In the genomic region with DNA sequence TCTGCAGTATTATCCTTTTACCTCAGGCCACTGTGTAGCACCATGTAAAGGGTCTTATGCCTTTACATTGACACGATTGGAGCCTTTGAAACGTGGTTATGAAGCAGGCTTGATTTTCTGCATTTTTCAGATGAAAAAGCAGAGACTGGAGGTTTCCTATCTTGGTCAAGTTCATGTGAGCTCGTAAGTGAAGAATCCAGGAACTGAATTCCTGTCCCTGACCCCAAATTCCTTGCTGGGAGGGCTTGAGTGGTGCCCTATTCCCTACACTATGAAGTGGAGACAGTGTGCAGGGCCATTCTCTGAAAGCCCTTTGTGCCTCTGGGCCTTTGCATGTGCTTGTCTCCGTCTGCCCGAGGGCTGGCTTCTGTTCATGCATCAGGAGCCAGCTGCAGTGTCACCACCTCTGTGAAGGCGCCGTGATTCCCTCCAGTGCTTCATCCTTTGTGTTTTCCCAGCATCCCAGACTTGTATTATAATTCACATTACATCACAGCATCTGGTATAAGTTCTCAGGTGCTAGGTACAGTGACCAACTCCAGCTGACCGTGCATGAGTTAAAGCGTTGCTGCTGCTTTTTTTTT, we compare ENCODE assay signal across 20 cellular contexts.
DNase-seq lines count a peak whose midpoint lies in the region; ATAC-seq, FAIRE-seq and TF ChIP-seq lines count a peak whose summit lies in the region.
"Had no signal": no experiment of that assay in that cellular context is flagged by ENCODE, and none has a peak within 500 bp of the region (broad histone marks: within the 10 kb centered on the region; RNA-seq: fewer than 3 reads in every experiment).

No MANE protein-coding gene starts in this region.

- H3K4me3 Mint-ChIP-seq in neural crest cell, result no peak overlapping the region
- H3K4me3 Mint-ChIP-seq: immature natural killer cell; memory B cell; stimulated activated naive B cell treated with anti-CD40 and anti-IgM and Interleukin-4, amounts not matched to agents 10 μg/mL and 1 μg/mL and 100 μg/mL, for 72 hours had no signal

- H3K9me3 ChIP-seq in H1 (ENCODE audit: insufficient read depth in 2 of 2, low read depth in 1 of 2, low read length in 1 of 2) (no peaks in the 10 kb centered on the region), hepatocyte (ENCODE audit: low read depth) (no peaks in the 10 kb centered on the region)
- H3K9me3 ChIP-seq: gastrocnemius medialis had no signal

- H3K27me3 Mint-ChIP-seq in neural crest cell (ENCODE audit: low read depth), result peaks cover 36% of the 10 kb centered on the region
- H3K27me3 Mint-ChIP-seq: memory B cell; stimulated activated naive B cell treated with anti-CD40 and anti-IgM and Interleukin-4, amounts not matched to agents 10 μg/mL and 1 μg/mL and 100 μg/mL, for 72 hours had no signal

- no peak overlapping the region for H3K4ac ChIP-seq in H1 (replicated peaks; ENCODE audit: insufficient read length, low read depth, low read length)

- H3K4me3 ChIP-seq in H1 (ENCODE audit: extremely low read depth in 1 of 4, insufficient read depth in 2 of 4, low read depth in 3 of 4, low read length in 4 of 4) (no peak overlapping the region), hepatocyte (no peak overlapping the region)
- H3K4me3 ChIP-seq: BLaER1 treated with 17β-estradiol and CSF1 and Interleukin-3, amounts not matched to agents 10 nM and 100 nM; gastrocnemius medialis had no signal

- no peak overlapping the region for H3K56ac ChIP-seq in H1 (replicated peaks; ENCODE audit: insufficient read length, low read depth, low read length)

- no peak for TF ChIP-seq CTCF in H1 (IDR thresholded peaks at IDR 0.05; ENCODE audit: control extremely low read depth in 1 of 3, insufficient read depth in 1 of 3, low read depth in 1 of 3, low read length in 3 of 3)
- TF ChIP-seq CTCF in neural crest cell (conservative IDR thresholded peaks at IDR 0.05), result no peak
- TF ChIP-seq CTCF in hepatocyte (IDR thresholded peaks at IDR 0.05; ENCODE audit: poor library complexity), result no peak

- H4K91ac ChIP-seq in H1 (replicated peaks; ENCODE audit: insufficient read length, low read length), result no peak overlapping the region

- H2AFZ ChIP-seq in H1 (ENCODE audit: low read length) (no peak overlapping the region), hepatocyte (no peak overlapping the region)

- DNase-seq in EH (ENCODE audit: low read depth) (peak; percentile 90), NCI-H226 (peak; percentile 18), H1 (ENCODE audit: low read depth in 1 of 2, low spot score in 2 of 2) (no peak), neural crest cell (ENCODE audit: low read depth, low spot score) (no peak), COLO668 (lab: John Stamatoyannopoulos, UW; ENCODE audit: unreplicated experiment) (no peak), GM12891 (ENCODE audit: insufficient read length, low spot score) (no peak), hepatocyte (ENCODE audit: low spot score) (no peak)
- DNase-seq: activated CD8-positive, alpha-beta memory T cell treated with anti-CD3 and anti-CD28 coated beads for 24 hours; aorta; DND-41; gastrocnemius medialis; immature natural killer cell; Karpas-422; NCI-H146; stimulated activated naive B cell treated with anti-CD40 and anti-IgM and Interleukin-4, amounts not matched to agents 10 μg/mL and 1 μg/mL and 100 μg/mL, for 72 hours had no signal

- no peak for FAIRE-seq in H1 (lab: Jason Lieb, UNC)
- FAIRE-seq in GM12891 (lab: Jason Lieb, UNC), result no peak

- no peaks in the 10 kb centered on the region for H3K9me2 ChIP-seq in hepatocyte (replicated peaks; ENCODE audit: insufficient read depth)

- no peak overlapping the region for H3K27ac ChIP-seq in H1 (ENCODE audit: low read depth, low read length)
- H3K27ac ChIP-seq in hepatocyte, result no peak overlapping the region
- H3K27ac ChIP-seq: BLaER1 treated with 17β-estradiol and CSF1 and Interleukin-3, amounts not matched to agents 10 nM and 100 nM; gastrocnemius medialis had no signal

- H2BK5ac ChIP-seq in H1 (ENCODE audit: low read depth, low read length), result no peak overlapping the region

- H3K9ac ChIP-seq in H1 (replicated peaks in 1 of 4; ENCODE audit: extremely low read depth in 1 of 4, low read depth in 3 of 4, low read length in 3 of 4), result no peak overlapping the region; a peak in 1 of 7 replicates
- H3K9ac ChIP-seq: BLaER1 treated with 17β-estradiol and CSF1 and Interleukin-3, amounts not matched to agents 10 nM and 100 nM had no signal

- WGBS in H1 (ENCODE audit: extremely low coverage in 1 of 2, insufficient coverage in 1 of 2, insufficient read length in 1 of 2, insufficient replicate concordance in 2 of 2, low coverage in 1 of 2, low lambda C conversion rate in 2 of 2, missing lambda C conversion rate in 1 of 2), 2 experiments, result 87% methylated on average over 9 of the region's 9 CpGs; no CpG with 5 or more reads in 1 of the 2 experiments
- WGBS in hepatocyte (ENCODE audit: low lambda C conversion rate, missing lambda C conversion rate), result 81% methylated on average over 9 of the region's 9 CpGs

- H2BK12ac ChIP-seq in H1 (ENCODE audit: low read depth, low read length), result 0 out of 2 replicates have a peak overlapping the region, but pooled peaks have one; percentile 9

- no peak for TF ChIP-seq POLR2A in H1 (IDR thresholded peaks at IDR 0.05; ENCODE audit: control extremely low read depth in 1 of 2, low read depth in 2 of 2, low read length in 2 of 2)
- no peak for TF ChIP-seq POLR2A in GM12891 (IDR thresholded peaks at IDR 0.05; ENCODE audit: low read depth, low read length)

- H3K79me2 ChIP-seq in H1 (ENCODE audit: control insufficient read depth in 1 of 2, insufficient read depth in 2 of 2, low read length in 2 of 2), result no peaks in the 10 kb centered on the region
- H3K79me2 ChIP-seq in hepatocyte, result no peaks in the 10 kb centered on the region

- no peak for ATAC-seq in GM21717 (IDR thresholded peaks at IDR 0.05; ENCODE audit: unreplicated experiment)
- ATAC-seq: gastrocnemius medialis; HCT116; stimulated activated naive B cell treated with anti-CD40 and anti-IgM and Interleukin-4, amounts not matched to agents 10 μg/mL and 1 μg/mL and 100 μg/mL, for 72 hours had no signal

- H3K4me1 Mint-ChIP-seq in neural crest cell, result peaks cover 4% of the 10 kb centered on the region

- H4K8ac ChIP-seq in H1 (ENCODE audit: extremely low read depth, insufficient read depth, low read length), result no peak overlapping the region

- H3K4me1 ChIP-seq in H1 (replicated peaks in 1 of 4; ENCODE audit: control insufficient read depth in 3 of 4, insufficient read depth in 4 of 4, low read length in 3 of 4), result peaks cover 0 to 3% (median 0%) of the 10 kb centered on the region in 4 experiments; a peak in 2 of 7 replicates
- H3K4me1 ChIP-seq in hepatocyte (ENCODE audit: insufficient read depth), result no peaks in the 10 kb centered on the region

- H2BK15ac ChIP-seq in H1 (ENCODE audit: low read length), result no peak overlapping the region

- POLR2A ChIA-PET in H1 (lab: Charles Lee; ENCODE audit: partially characterized antibody), result interaction anchor here (1.4 kb wide), 1 partner anchor 10 kb away, joined by 3 read pairs; no protein-coding TSS in a partner anchor

- no peaks in the 10 kb centered on the region for H3K79me1 ChIP-seq in H1 (ENCODE audit: low read depth, low read length)

- H3K27ac Mint-ChIP-seq in neural crest cell (ENCODE audit: unreplicated experiment), result peak overlapping the region; percentile 52
- H3K27ac Mint-ChIP-seq: activated T-helper 2 cell treated with anti-CD3 and anti-CD28 coated beads, Interferon-gamma antibody, Interleukin-2, Interleukin-4, amounts not matched to agents 10 μg/mL and 5 μg/mL and 100 μg/mL, durations not matched to agents 14 hours and 24 hours and 36 hours; memory B cell had no signal

- no peaks in the 10 kb centered on the region for H3K9me3 Mint-ChIP-seq in neural crest cell
- H3K9me3 Mint-ChIP-seq: activated T-helper 2 cell treated with anti-CD3 and anti-CD28 coated beads, Interferon-gamma antibody, Interleukin-2, Interleukin-4, amounts not matched to agents 10 μg/mL and 5 μg/mL and 100 μg/mL, durations not matched to agents 14 hours and 24 hours and 36 hours; immature natural killer cell; memory B cell; stimulated activated naive B cell treated with anti-CD40 and anti-IgM and Interleukin-4, amounts not matched to agents 10 μg/mL and 1 μg/mL and 100 μg/mL, for 72 hours had no signal

- no peak overlapping the region for H3K18ac ChIP-seq in H1 (ENCODE audit: extremely low read depth, low read length)

- H3K23me2 ChIP-seq in H1 (ENCODE audit: low read depth, low read length), result no peaks in the 10 kb centered on the region

- H3K36me3 ChIP-seq in H1 (ENCODE audit: control insufficient read depth in 2 of 4, insufficient read depth in 4 of 4, low read length in 3 of 4), result no peaks in the 10 kb centered on the region
- H3K36me3 ChIP-seq in hepatocyte (replicated peaks; ENCODE audit: insufficient read depth, low read depth), result no peaks in the 10 kb centered on the region
- H3K36me3 ChIP-seq: gastrocnemius medialis had no signal

- no peak overlapping the region for H3K23ac ChIP-seq in H1 (ENCODE audit: insufficient read length)

- no peak overlapping the region for H2BK120ac ChIP-seq in H1 (replicated peaks; ENCODE audit: low read depth, low read length)

- no peak for TF ChIP-seq EP300 in H1 (IDR thresholded peaks at IDR 0.05; ENCODE audit: borderline replicate concordance in 1 of 2, low read depth in 2 of 2, low read length in 2 of 2)

- H4K5ac ChIP-seq in H1 (ENCODE audit: insufficient read length, low read depth, low read length), result no peak overlapping the region

- no peaks in the 10 kb centered on the region for H3K36me3 Mint-ChIP-seq in neural crest cell (ENCODE audit: low read depth)

- H4K20me1 ChIP-seq in H1 (replicated peaks in 1 of 2; ENCODE audit: control insufficient read depth in 1 of 2, insufficient read depth in 2 of 2, low read length in 2 of 2) (no peaks in the 10 kb centered on the region), hepatocyte (ENCODE audit: insufficient read depth, poor library complexity, severe bottlenecking) (no peaks in the 10 kb centered on the region)

- no peak overlapping the region for H3K14ac ChIP-seq in H1 (ENCODE audit: insufficient read length)

- TF ChIP-seq RAD21 in H1 (IDR thresholded peaks at IDR 0.05 in 1 of 2, conservative IDR thresholded peaks at IDR 0.05 in 1 of 2; ENCODE audit: low read depth in 2 of 2, low read length in 2 of 2), result no peak

- no peaks in the 10 kb centered on the region for H3K27me3 ChIP-seq in H1 (replicated peaks in 1 of 4; ENCODE audit: control insufficient read depth in 3 of 4, extremely low read depth in 1 of 4, insufficient read depth in 3 of 4, low read length in 3 of 4)
- H3K27me3 ChIP-seq in hepatocyte, result no peaks in the 10 kb centered on the region
- H3K27me3 ChIP-seq: BLaER1 treated with 17β-estradiol and CSF1 and Interleukin-3, amounts not matched to agents 10 nM and 100 nM; gastrocnemius medialis had no signal

- H2BK20ac ChIP-seq in H1 (ENCODE audit: low read length), result no peak overlapping the region

- no peak overlapping the region for H2AK5ac ChIP-seq in H1 (ENCODE audit: low read depth, low read length)

- no peak overlapping the region for H3K4me2 ChIP-seq in H1 (ENCODE audit: insufficient read depth in 1 of 2, low read depth in 2 of 2, low read length in 2 of 2)
- no peak overlapping the region for H3K4me2 ChIP-seq in hepatocyte

- CTCF ChIA-PET in H1 (lab: Charles Lee; ENCODE audit: partially characterized antibody), result interaction anchor here (2.2 kb wide), 1 partner anchor 9 kb away, joined by 7 read pairs; no protein-coding TSS in a partner anchor

TF ChIP-seq in GM12891, 5 proteins besides CTCF, POLR2A, EP300 and RAD21:
- TF ChIP-seq PAX5 (IDR thresholded peaks at IDR 0.05; ENCODE audit: insufficient read depth, low read length, severe bottlenecking) (no peak), SPI1 (IDR thresholded peaks at IDR 0.05; ENCODE audit: low read depth, low read length) (no peak)

Comparison
In these comparisons a context has a peak if more than half of its experiments do, and no peak if none do; other contexts are left out.
1. DNase-seq: peak in EH (single experiment) and NCI-H226 (single experiment); none in H1 (0 of 2), neural crest cell (single experiment), COLO668 (single experiment), GM12891 (single experiment) and hepatocyte (single experiment).